Comparison of ENCODE assay signal across 10 cellular contexts in the genomic region with DNA sequence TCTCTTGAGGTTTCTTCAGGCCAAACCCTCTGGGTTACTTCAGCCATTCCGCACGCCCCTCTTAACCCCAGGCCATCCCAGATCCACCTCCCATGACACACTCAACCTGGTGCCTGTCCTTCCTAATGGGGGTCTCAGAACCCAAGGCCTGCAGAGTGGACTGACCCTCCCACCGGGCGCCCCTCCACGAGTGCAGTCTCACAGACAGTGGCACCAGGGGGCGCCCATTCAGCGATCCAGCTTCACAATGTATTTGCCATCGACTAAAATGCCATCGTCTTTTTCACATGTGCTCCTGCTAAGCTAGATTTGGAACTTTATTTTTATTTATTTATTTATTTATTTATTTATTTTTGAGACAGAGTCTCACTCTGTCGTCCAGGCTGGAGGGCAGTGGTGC. TPM values are rescaled to one million over a fixed set of nuclear protein-coding genes. Genes with fewer than 3 reads are reported as not detected.
DNase-seq lines count a peak whose midpoint lies in the region; ATAC-seq and TF ChIP-seq lines count a peak whose summit lies in the region.
"Had no signal": no experiment of that assay in that cellular context is flagged by ENCODE, and none has a peak within 500 bp of the region (broad histone marks: within the 10 kb centered on the region; RNA-seq: fewer than 3 reads in every experiment).

No MANE protein-coding gene starts in this region.

- intact Hi-C loops in lower lobe of right lung (cut with DNase I) (no loop called here), lower leg skin (cut with DNase I; ENCODE audit: low total_unique reads) (no loop called here)

- H3K27ac ChIP-seq in lower lobe of right lung = no peak overlapping the region

- DNase-seq in AG09319 (ENCODE audit: extremely low read depth, low read depth) (no peak), GM20000 (ENCODE audit: low spot score) (no peak), astrocyte of the spinal cord (ENCODE audit: low read depth, low spot score) (peak; percentile 7), lower lobe of right lung (no peak), NCI-H510A (lab: John Stamatoyannopoulos, UW) (no peak), lower leg skin (ENCODE audit: low spot score in 2 of 2) (no peak)
- DNase-seq: activated naive CD4-positive, alpha-beta T cell treated with anti-CD3 and anti-CD28 coated beads, Interleukin-2, amount 10 ng/mL, durations not matched to agents 7 days and 5 days had no signal

- H3K9me3 ChIP-seq in lower lobe of right lung = no peaks in the 10 kb centered on the region

- no peaks in the 10 kb centered on the region for H3K27me3 ChIP-seq in lower lobe of right lung (ENCODE audit: low read depth)

- 71 to 76% methylated on average over 10 of the region's 10 CpGs for WGBS in lower leg skin, 2 donors

- in situ Hi-C loops in astrocyte of the spinal cord (cut with HindIII; ENCODE audit: low sequenced_read_pairs) = no loop called here

- peaks cover 9% of the 10 kb centered on the region for H3K4me1 ChIP-seq in lower lobe of right lung

- TF ChIP-seq CTCF in AG09319 (IDR thresholded peaks at IDR 0.05; ENCODE audit: low read depth, low read length) (peak; percentile 13; the same call in 1 of the 2 replicates), GM20000 (IDR thresholded peaks at IDR 0.05; ENCODE audit: extremely low read depth, missing control alignments) (peak; percentile 21), astrocyte of the spinal cord (IDR thresholded peaks at IDR 0.05; ENCODE audit: low read depth, low read length) (peak; percentile 46), lower lobe of right lung (IDR thresholded peaks at IDR 0.05) (peak; percentile 36), lower leg skin (IDR thresholded peaks at IDR 0.05) (no peak)

- ATAC-seq in lower lobe of right lung (no peak), HG03175 (IDR thresholded peaks at IDR 0.05; ENCODE audit: unreplicated experiment) (no peak), HG03442 (IDR thresholded peaks at IDR 0.05; ENCODE audit: unreplicated experiment) (no peak)

- no peaks in the 10 kb centered on the region for H3K36me3 ChIP-seq in lower lobe of right lung

- H3K4me3 ChIP-seq in astrocyte of the spinal cord (ENCODE audit: low read depth, low read length) = no peak overlapping the region
- H3K4me3 ChIP-seq in lower lobe of right lung = no peak overlapping the region
- no peak overlapping the region for H3K4me3 ChIP-seq in lower leg skin (ENCODE audit: low read depth, poor library complexity, severe bottlenecking)

- no peak for TF ChIP-seq POLR2A in lower leg skin (IDR thresholded peaks at IDR 0.05)

RNA-seq across cellular contexts. Expression of gene INPP5D, which starts 38.5 kb away (rescaled TPM):
- total RNA-seq in lower lobe of right lung = 32.0 TPM
- 10 to 100 TPM in 3 of 4 donors, 1 to 10 TPM in 1; 8.6 to 15.0 (median 13.0) TPM for total RNA-seq in lower leg skin
- total RNA-seq: M059J had no signal

Comparison
In these comparisons a context has a peak if more than half of its experiments do, and no peak if none do; other contexts are left out.
1. CTCF ChIP-seq: peak in AG09319 (single experiment), GM20000 (single experiment), astrocyte of the spinal cord (single experiment) and lower lobe of right lung (single experiment); none in lower leg skin (0 of 3).